In genomic region chr15:83085461-83085860, GRCh38 we compare ENCODE assay signal across 9 cellular contexts. TPM values are rescaled to one million over a fixed set of nuclear protein-coding genes. Genes with fewer than 3 reads are reported as not detected.
A peak's percentile ranks its signal among the peaks of the same experiment; 100 is the strongest.
DNase-seq lines count a peak whose midpoint lies in the region; ATAC-seq, FAIRE-seq and TF ChIP-seq lines count a peak whose summit lies in the region.
"Not testable (repeated sequence)": the region's sequence is repeated elsewhere in the genome, so short reads cannot be mapped to it uniquely, and the experiment has no call there.
"Had no signal": no experiment of that assay in that cellular context is flagged by ENCODE, and none has a peak within 500 bp of the region (broad histone marks: within the 10 kb centered on the region; RNA-seq: fewer than 3 reads in every experiment).

No MANE protein-coding gene starts in this region.

- intact Hi-C loops in HCT116 (cut with micrococcal nuclease), result not testable (repeated sequence)

- DNase-seq in BE2C; GM23338 (ENCODE audit: low spot score); HCT116 (ENCODE audit: low read depth, low spot score); WTC11 (ENCODE audit: low spot score); H1 (ENCODE audit: low read depth in 1 of 2, low spot score in 2 of 2); fibroblast of mammary gland (ENCODE audit: low read depth): not testable (repeated sequence)
- peak; percentile 2 for DNase-seq in osteocyte (ENCODE audit: extremely low spot score, unreplicated experiment)

- not testable (repeated sequence) for H3K4me3 ChIP-seq in BE2C (ENCODE audit: low read depth, low read length); GM23338; HCT116 (replicated peaks in 1 of 2; ENCODE audit: low read depth in 1 of 2, low read length in 2 of 2); H1 (ENCODE audit: extremely low read depth in 1 of 4, insufficient read depth in 2 of 4, low read depth in 3 of 4, low read length in 4 of 4); fibroblast of mammary gland (ENCODE audit: control insufficient read depth, low read depth, low read length)

- CTCF ChIA-PET in HCT116 (lab: Charles Lee); WTC11 (lab: Charles Lee): not testable (repeated sequence)
- CTCF ChIA-PET in H1 (lab: Charles Lee; ENCODE audit: partially characterized antibody), result interaction anchor here (1.5 to 1.8 kb wide), 2 partner anchors 9 to 17 kb away, joined by 3 to 4 read pairs; no protein-coding TSS in a partner anchor

- not testable (repeated sequence) for H2BK20ac ChIP-seq in H1 (ENCODE audit: low read length)

- not testable (repeated sequence) for H3K9me3 ChIP-seq in BE2C; HCT116 (ENCODE audit: control insufficient read depth in 1 of 2, insufficient read depth in 1 of 2, low read depth in 1 of 2, low read length in 2 of 2); H1 (ENCODE audit: insufficient read depth in 2 of 2, low read depth in 1 of 2, low read length in 1 of 2)

- not testable (repeated sequence) for H3K4me1 Mint-ChIP-seq in GM23338; WTC11; osteocyte (ENCODE audit: unreplicated experiment)

- H2BK120ac ChIP-seq in H1 (replicated peaks; ENCODE audit: low read depth, low read length), result not testable (repeated sequence)

- not testable (repeated sequence) for H3K9ac ChIP-seq in HCT116 (ENCODE audit: low read length); H1 (replicated peaks in 1 of 4; ENCODE audit: extremely low read depth in 1 of 4, low read depth in 3 of 4, low read length in 3 of 4)

- peak; percentile 49 for ATAC-seq in GM23338
- peak; percentile 49; the same call in 1 of the 2 replicates for ATAC-seq in HCT116
- peak; percentile 74 for ATAC-seq in WTC11

- not testable (repeated sequence) for BruUV-seq in HCT116 (replicated peaks; lab: Mats Ljungman, UMichigan)

- H2BK5ac ChIP-seq in H1 (ENCODE audit: low read depth, low read length), result not testable (repeated sequence)

- not testable (repeated sequence) for H3K36me3 Mint-ChIP-seq in GM23338 (ENCODE audit: low read depth); WTC11; osteocyte (ENCODE audit: unreplicated experiment)

- not testable (repeated sequence) for TF ChIP-seq EP300 in H1 (IDR thresholded peaks at IDR 0.05; ENCODE audit: borderline replicate concordance in 1 of 2, low read depth in 2 of 2, low read length in 2 of 2)

- H3K79me2 ChIP-seq in GM23338 (replicated peaks; ENCODE audit: insufficient read depth); HCT116 (ENCODE audit: insufficient read depth, low read length); H1 (ENCODE audit: control insufficient read depth in 1 of 2, insufficient read depth in 2 of 2, low read length in 2 of 2): not testable (repeated sequence)

- H3K4ac ChIP-seq in H1 (replicated peaks; ENCODE audit: insufficient read length, low read depth, low read length), result not testable (repeated sequence)

- H4K8ac ChIP-seq in H1 (ENCODE audit: extremely low read depth, insufficient read depth, low read length), result not testable (repeated sequence)

- not testable (repeated sequence) for H3K14ac ChIP-seq in H1 (ENCODE audit: insufficient read length)

- H3K27me3 Mint-ChIP-seq in GM23338 (ENCODE audit: insufficient read depth, low read depth, poor library complexity); WTC11 (ENCODE audit: low read depth): not testable (repeated sequence)
- peaks cover 43% of the 10 kb centered on the region for H3K27me3 Mint-ChIP-seq in osteocyte (ENCODE audit: unreplicated experiment)

- WGBS in H1 (ENCODE audit: extremely low coverage in 1 of 2, insufficient coverage in 1 of 2, insufficient read length in 1 of 2, insufficient replicate concordance in 2 of 2, low coverage in 1 of 2, low lambda C conversion rate in 2 of 2, missing lambda C conversion rate in 1 of 2), 2 experiments, result 78% methylated on average over 3 of the region's 3 CpGs; no CpG with 5 or more reads in 1 of the 2 experiments

- H3K9me3 Mint-ChIP-seq in GM23338; WTC11; osteocyte (ENCODE audit: unreplicated experiment): not testable (repeated sequence)

- POLR2A ChIA-PET in HCT116 (lab: Charles Lee); WTC11 (lab: Charles Lee); H1 (lab: Charles Lee; ENCODE audit: partially characterized antibody): not testable (repeated sequence)

- not testable (repeated sequence) for H3K23me2 ChIP-seq in H1 (ENCODE audit: low read depth, low read length)

- H4K91ac ChIP-seq in H1 (replicated peaks; ENCODE audit: insufficient read length, low read length), result not testable (repeated sequence)

- TF ChIP-seq CTCF in BE2C (IDR thresholded peaks at IDR 0.05; ENCODE audit: low read depth, low read length), result 0 out of 2 replicates have a peak, but pooled peaks have one; percentile 10
- TF ChIP-seq CTCF in GM23338 (conservative IDR thresholded peaks at IDR 0.05; ENCODE audit: low read depth in 2 of 2), result peak; percentile 47 to 51
- TF ChIP-seq CTCF in HCT116 (IDR thresholded peaks at IDR 0.05 in 2 of 3, conservative IDR thresholded peaks at IDR 0.05 in 1 of 3; ENCODE audit: borderline replicate concordance in 1 of 3, insufficient read depth in 1 of 3, low read depth in 2 of 3, low read length in 2 of 3), result peak in 2 of 3 experiments; percentile 12 to 27; a peak in 1 of 6 replicates
- not testable (repeated sequence) for TF ChIP-seq CTCF in WTC11 (IDR thresholded peaks at IDR 0.05); osteocyte (IDR thresholded peaks at IDR 0.05)
- peak; percentile 14 to 32 (median 15); a peak in 2 of 4 replicates for TF ChIP-seq CTCF in H1 (IDR thresholded peaks at IDR 0.05; ENCODE audit: control extremely low read depth in 1 of 3, insufficient read depth in 1 of 3, low read depth in 1 of 3, low read length in 3 of 3)
- peak; percentile 3 for TF ChIP-seq CTCF in fibroblast of mammary gland (conservative IDR thresholded peaks at IDR 0.05; ENCODE audit: control insufficient read depth, insufficient read depth, low read depth, low read length)

- H4K5ac ChIP-seq in H1 (ENCODE audit: insufficient read length, low read depth, low read length), result not testable (repeated sequence)

- not testable (repeated sequence) for H4K20me1 ChIP-seq in GM23338 (replicated peaks; ENCODE audit: insufficient read depth); HCT116 (ENCODE audit: insufficient read depth); H1 (replicated peaks in 1 of 2; ENCODE audit: control insufficient read depth in 1 of 2, insufficient read depth in 2 of 2, low read length in 2 of 2)

- TF ChIP-seq POLR2A in HCT116 (IDR thresholded peaks at IDR 0.05; ENCODE audit: borderline replicate concordance, extremely low read depth, insufficient read depth, insufficient read length); H1 (IDR thresholded peaks at IDR 0.05; ENCODE audit: control extremely low read depth in 1 of 2, low read depth in 2 of 2, low read length in 2 of 2): not testable (repeated sequence)

- not testable (repeated sequence) for H3K27me3 ChIP-seq in BE2C; GM23338 (ENCODE audit: insufficient read depth); HCT116 (ENCODE audit: insufficient read depth, low read length); H1 (replicated peaks in 1 of 4; ENCODE audit: control insufficient read depth in 3 of 4, extremely low read depth in 1 of 4, insufficient read depth in 3 of 4, low read length in 3 of 4)

- H3K23ac ChIP-seq in H1 (ENCODE audit: insufficient read length), result not testable (repeated sequence)

- not testable (repeated sequence) for H3K18ac ChIP-seq in H1 (ENCODE audit: extremely low read depth, low read length)

- H3K27ac Mint-ChIP-seq in GM23338; WTC11; osteocyte (ENCODE audit: unreplicated experiment): not testable (repeated sequence)

- not testable (repeated sequence) for H2AK5ac ChIP-seq in H1 (ENCODE audit: low read depth, low read length)

- H3K4me2 ChIP-seq in GM23338; HCT116 (ENCODE audit: low read length); H1 (ENCODE audit: insufficient read depth in 1 of 2, low read depth in 2 of 2, low read length in 2 of 2): not testable (repeated sequence)

- FAIRE-seq in H1 (lab: Jason Lieb, UNC), result not testable (repeated sequence)

- not testable (repeated sequence) for H2BK15ac ChIP-seq in H1 (ENCODE audit: low read length)

- not testable (repeated sequence) for H3K9me2 ChIP-seq in GM23338 (ENCODE audit: insufficient read depth); HCT116 (ENCODE audit: insufficient read depth)

- H3K4me1 ChIP-seq in BE2C; GM23338 (ENCODE audit: insufficient read depth); HCT116 (ENCODE audit: control insufficient read depth in 1 of 2, insufficient read depth in 2 of 2, low read length in 2 of 2); H1 (replicated peaks in 1 of 4; ENCODE audit: control insufficient read depth in 3 of 4, insufficient read depth in 4 of 4, low read length in 3 of 4): not testable (repeated sequence)

- not testable (repeated sequence) for H3K79me1 ChIP-seq in H1 (ENCODE audit: low read depth, low read length)

- RAD21 ChIA-PET in HCT116 (lab: Charles Lee; ENCODE audit: low non-redundant PET in 1 of 2, low total read pairs in 2 of 2, uncharacterized antibody in 2 of 2, unreplicated experiment in 2 of 2), result not testable (repeated sequence)

- H3K36me3 ChIP-seq in BE2C; GM23338 (ENCODE audit: insufficient read depth); HCT116 (ENCODE audit: control insufficient read depth in 1 of 2, insufficient read depth in 2 of 2, low read length in 2 of 2); H1 (ENCODE audit: control insufficient read depth in 2 of 4, insufficient read depth in 4 of 4, low read length in 3 of 4): not testable (repeated sequence)

- H3K4me3 Mint-ChIP-seq in GM23338; WTC11; osteocyte (ENCODE audit: unreplicated experiment): not testable (repeated sequence)

- H3K56ac ChIP-seq in H1 (replicated peaks; ENCODE audit: insufficient read length, low read depth, low read length), result not testable (repeated sequence)

- not testable (repeated sequence) for H3F3A ChIP-seq in GM23338 (replicated peaks; ENCODE audit: low read depth)

- H2BK12ac ChIP-seq in H1 (ENCODE audit: low read depth, low read length), result not testable (repeated sequence)

- H3K27ac ChIP-seq in GM23338 (ENCODE audit: low read depth); HCT116 (ENCODE audit: low read depth, low read length); H1 (ENCODE audit: low read depth, low read length): not testable (repeated sequence)

- H2AFZ ChIP-seq in GM23338; HCT116 (ENCODE audit: low read depth, low read length, poor library complexity, severe bottlenecking); H1 (ENCODE audit: low read length): not testable (repeated sequence)

- not testable (repeated sequence) for TF ChIP-seq RAD21 in HCT116 (IDR thresholded peaks at IDR 0.05; ENCODE audit: low read depth)
- TF ChIP-seq RAD21 in H1 (IDR thresholded peaks at IDR 0.05 in 1 of 2, conservative IDR thresholded peaks at IDR 0.05 in 1 of 2; ENCODE audit: low read depth in 2 of 2, low read length in 2 of 2), result peak; percentile 9 to 31; a peak in 2 of 4 replicates

RNA-seq across cellular contexts. Expression of gene BTBD1, which starts 18.4 kb away (rescaled TPM):
- 37.0 TPM for polyA plus RNA-seq in BE2C (2012; ENCODE audit: insufficient read depth, insufficient read length, low read depth)
- 66.1 and 70.3 TPM in 2 replicates for total RNA-seq in GM23338 (2014; rRNA removed; shearing (Covaris generic))
- 11.5 and 12.6 TPM in 2 replicates for polyA plus RNA-seq in GM23338 (2016; fragmentation: Nextera tagmentation; extraction: Ambion mirVana)
- total RNA-seq in HCT116 (2021; ENCODE audit: unreplicated experiment), result 80.0 TPM
- polyA plus RNA-seq in HCT116 (2012), result 26.7 and 37.1 TPM in 2 replicates
- total RNA-seq in WTC11 (2021), result 34.2 to 39.6 TPM (median 35.6 TPM) in 3 replicates
- total RNA-seq in H1 (2021; fragmentation: NEBNext Ultra II Directional; extraction: Animal tissue kit (Norgen Biotek cat#: 25700)), result 35.3 and 39.5 TPM in 2 replicates
- 18.6 and 18.8 TPM in 2 replicates for polyA plus RNA-seq in H1 (2011; rRNA removed)
- 20.4 TPM for polyA plus RNA-seq in H1 (2011; cell fraction: cytosol; rRNA removed)
- 22.3 TPM for polyA plus RNA-seq in H1 (2011; cell fraction: nucleus; rRNA removed)
- 17.3 to 29.8 TPM (median 20.1 TPM) in 4 replicates for polyA plus RNA-seq in H1 (2012, experiment 1 of 2)
- polyA plus RNA-seq in H1 (2012, experiment 2 of 2), result 3.3 TPM
- 22.3 TPM for polyA plus RNA-seq in H1 (2013, experiment 1 of 2)
- 22.0 TPM for polyA plus RNA-seq in H1 (2013, experiment 2 of 2)
- 28.9 and 44.8 TPM in 2 replicates for polyA minus RNA-seq in H1 (2011; rRNA and poly(A)+ RNA removed)
- polyA minus RNA-seq in H1 (2011; cell fraction: cytosol; rRNA and poly(A)+ RNA removed), result 28.5 TPM
- 47.2 TPM for polyA minus RNA-seq in H1 (2011; cell fraction: nucleus; rRNA and poly(A)+ RNA removed)
- 53.2 and 55.5 TPM in 2 replicates for total RNA-seq in osteocyte

RNA-seq across cellular contexts. Expression of gene TM6SF1, which starts 22.0 kb away (rescaled TPM):
- 2.5 TPM for polyA plus RNA-seq in BE2C (2012; ENCODE audit: insufficient read depth, insufficient read length, low read depth)
- 0.80 and 1.8 TPM in 2 replicates for total RNA-seq in GM23338 (2014; rRNA removed; shearing (Covaris generic))
- 1.5 TPM in 1 of 2 replicates, not detected in the other for polyA plus RNA-seq in GM23338 (2016; fragmentation: Nextera tagmentation; extraction: Ambion mirVana)
- total RNA-seq in HCT116 (2021; ENCODE audit: unreplicated experiment), result not detected
- polyA plus RNA-seq in HCT116 (2012), result not detected in 2 replicates
- total RNA-seq in WTC11 (2021), result 0.48 to 0.79 TPM (median 0.60 TPM) in 3 replicates
- total RNA-seq in H1 (2021; fragmentation: NEBNext Ultra II Directional; extraction: Animal tissue kit (Norgen Biotek cat#: 25700)), result 0.90 and 1.0 TPM in 2 replicates
- 0.74 and 0.86 TPM in 2 replicates for polyA plus RNA-seq in H1 (2011; rRNA removed)
- polyA plus RNA-seq in H1 (2011; cell fraction: cytosol; rRNA removed), result 0.89 TPM
- polyA plus RNA-seq in H1 (2011; cell fraction: nucleus; rRNA removed), result 0.33 TPM
- 0.37 to 0.83 TPM (median 0.78 TPM) in 4 replicates for polyA plus RNA-seq in H1 (2012, experiment 1 of 2)
- not detected for polyA plus RNA-seq in H1 (2012, experiment 2 of 2)
- polyA plus RNA-seq in H1 (2013, experiment 1 of 2), result 1.1 TPM
- 1.2 TPM for polyA plus RNA-seq in H1 (2013, experiment 2 of 2)
- polyA minus RNA-seq in H1 (2011; rRNA and poly(A)+ RNA removed), result 0.54 TPM in 1 of 2 replicates, not detected in the other
- polyA minus RNA-seq in H1 (2011; cell fraction: cytosol; rRNA and poly(A)+ RNA removed), result not detected
- polyA minus RNA-seq in H1 (2011; cell fraction: nucleus; rRNA and poly(A)+ RNA removed), result 0.40 TPM
- total RNA-seq in osteocyte, result 5.6 and 5.9 TPM in 2 replicates
- total RNA-seq: Caco-2; CD8-positive, alpha-beta T cell had no signal
